In the genomic region with DNA sequence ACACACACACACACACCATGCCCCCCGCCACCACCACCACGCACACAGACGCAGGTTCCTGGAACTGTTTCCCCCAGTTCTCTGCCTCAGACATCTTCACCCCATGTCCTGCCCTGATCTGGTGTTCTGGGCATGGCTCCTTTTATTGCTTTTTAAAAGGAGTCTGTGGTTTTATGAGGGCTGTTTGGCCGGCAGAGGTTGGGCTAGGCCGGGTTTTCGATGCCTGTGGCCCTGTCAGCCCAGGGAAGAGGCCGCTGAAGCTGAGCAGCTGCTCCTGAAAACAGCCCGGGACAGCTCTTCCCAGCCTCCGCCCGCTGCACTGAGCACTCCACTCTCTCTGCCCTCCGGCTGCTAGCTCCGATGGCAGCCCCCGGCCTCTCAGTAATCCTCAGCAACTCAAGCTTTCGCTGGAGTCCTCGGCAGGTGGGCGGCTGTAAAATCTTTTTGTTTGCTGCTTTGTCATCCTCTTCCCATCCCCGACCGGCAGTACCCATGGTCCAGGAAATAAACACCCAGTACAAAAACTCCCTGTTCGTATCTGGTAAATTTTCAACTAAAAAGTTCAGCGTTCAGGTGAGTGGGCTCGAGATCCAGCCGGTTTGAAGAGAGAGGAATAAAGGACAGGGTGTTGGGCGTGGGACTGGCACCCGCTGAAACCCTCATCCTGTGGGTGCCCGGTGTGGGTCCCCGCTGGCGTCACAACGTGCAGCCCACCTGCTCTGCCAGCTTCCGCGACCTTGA, we compare ENCODE assay signal across 9 cellular contexts.
DNase-seq lines count a peak whose midpoint lies in the region; ATAC-seq, FAIRE-seq and TF ChIP-seq lines count a peak whose summit lies in the region.
"Had no signal": no experiment of that assay in that cellular context is flagged by ENCODE, and none has a peak within 500 bp of the region (broad histone marks: within the 10 kb centered on the region; RNA-seq: fewer than 3 reads in every experiment).

No MANE protein-coding gene starts in this region.

- ATAC-seq in left cardiac atrium: peak; percentile 90 to 91

- H3K27me3 ChIP-seq in WERI-Rb-1 (ENCODE audit: insufficient read depth, low read depth, severe bottlenecking): no peaks in the 10 kb centered on the region

- peaks cover 2% of the 10 kb centered on the region for H3K9me3 ChIP-seq in WERI-Rb-1 (ENCODE audit: severe bottlenecking)

- peak; percentile 62 for DNase-seq in H4 (ENCODE audit: low spot score)
- DNase-seq in WERI-Rb-1: peak; percentile 84
- DNase-seq in left cardiac atrium: peak; percentile 45
- peak; percentile 79 for DNase-seq in retina
- DNase-seq in NOMO-1 (lab: John Stamatoyannopoulos, UW; ENCODE audit: unreplicated experiment in 2 of 2): no peak
- no peak for DNase-seq in HK-2 (ENCODE audit: unreplicated experiment)
- no peak for DNase-seq in H54 (ENCODE audit: insufficient read length, low spot score)
- DNase-seq in NCI-H1417 (lab: John Stamatoyannopoulos, UW): no peak

- no peak for TF ChIP-seq POLR2A in H54 (IDR thresholded peaks at IDR 0.05; ENCODE audit: low read depth, low read length)

- intact Hi-C loops in left cardiac atrium (cut with DNase I): no loop called here

- H3K4me3 ChIP-seq in WERI-Rb-1 (ENCODE audit: low read depth, low read length): peak overlapping the region; percentile 23

- H3K27ac ChIP-seq in WERI-Rb-1: peak overlapping the region; percentile 57

- FAIRE-seq in H54 (lab: Jason Lieb, UNC): no peak
- FAIRE-seq: islet of Langerhans had no signal

- no peaks in the 10 kb centered on the region for H3K36me3 ChIP-seq in WERI-Rb-1

- no peak for TF ChIP-seq CTCF in WERI-Rb-1 (IDR thresholded peaks at IDR 0.05; ENCODE audit: low read depth, low read length)

Comparison
In these comparisons a context has a peak if more than half of its experiments do, and no peak if none do; other contexts are left out.
1. DNase-seq: peak in H4 (single experiment), WERI-Rb-1 (single experiment), left cardiac atrium (single experiment) and retina (single experiment); none in NOMO-1 (0 of 2), HK-2 (single experiment), H54 (single experiment) and NCI-H1417 (0 of 3).